12 cellular contexts compared by ENCODE assay signal in the genomic region with DNA sequence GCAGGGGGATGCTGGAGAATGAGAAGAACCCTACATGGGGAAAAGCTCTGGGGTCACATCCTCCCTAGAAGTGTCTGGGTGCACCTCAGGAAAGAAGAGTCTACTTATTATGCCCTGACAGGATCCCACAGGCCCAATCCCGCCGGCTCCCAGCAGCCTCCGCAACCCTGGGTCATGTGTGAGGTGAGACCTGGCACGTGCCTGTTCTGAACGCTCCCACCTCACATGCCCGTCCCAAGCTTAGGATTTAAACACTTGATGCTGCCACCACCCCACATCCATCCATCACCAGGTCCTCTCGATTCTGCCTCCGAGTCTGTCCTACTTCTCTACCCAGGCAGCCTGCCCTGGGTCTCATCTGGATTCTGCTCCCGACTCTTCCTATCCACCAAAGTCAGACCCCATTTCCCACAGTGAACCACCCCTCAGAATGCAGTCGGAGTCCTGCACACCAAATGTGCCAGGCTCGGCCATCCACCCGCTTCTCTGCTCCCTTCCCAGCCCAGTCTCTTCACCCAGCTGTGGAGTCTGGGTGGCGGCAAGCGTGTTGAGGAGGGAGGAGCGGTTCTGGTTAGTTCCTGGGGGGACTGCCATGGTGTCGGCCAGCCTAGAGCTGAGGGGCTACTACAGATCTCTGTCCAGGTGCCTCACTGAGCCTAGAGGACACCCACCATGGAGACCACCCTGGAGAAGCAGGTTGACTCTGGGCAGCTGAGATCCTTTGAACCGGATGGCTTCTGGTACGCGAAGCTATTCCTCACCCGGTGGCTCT. TPM values are rescaled to one million over a fixed set of nuclear protein-coding genes. Genes with fewer than 3 reads are reported as not detected.
DNase-seq lines count a peak whose midpoint lies in the region; ATAC-seq and TF ChIP-seq lines count a peak whose summit lies in the region.
"Had no signal": no experiment of that assay in that cellular context is flagged by ENCODE, and none has a peak within 500 bp of the region (broad histone marks: within the 10 kb centered on the region; RNA-seq: fewer than 3 reads in every experiment).

No MANE protein-coding gene starts in this region.

- peaks cover 11 to 71% (median 18%) of the 10 kb centered on the region in 3 donors for H3K36me3 ChIP-seq in esophagus squamous epithelium
- peaks cover 0 to 15% (median 6%) of the 10 kb centered on the region in 9 donors for H3K36me3 ChIP-seq in heart left ventricle

- 55 to 68% methylated on average over 11 to 15 of the region's 20 CpGs for WGBS in esophagus squamous epithelium, 2 donors
- 87 to 90% (median 87%) methylated on average over 16 to 20 of the region's 20 CpGs for WGBS in heart left ventricle, 4 donors

- intact Hi-C loops in activated CD8-positive, alpha-beta T cell treated with anti-CD3 and anti-CD28 coated beads for 36 hours (cut with micrococcal nuclease) = no loop called here
- intact Hi-C loops in esophagus squamous epithelium (cut with DNase I) = no loop called here
- intact Hi-C loops in heart left ventricle (cut with DNase I) = no loop called here

- CTCF ChIA-PET in activated CD8-positive, alpha-beta T cell treated with anti-CD3 and anti-CD28 coated beads for 36 hours (lab: Charles Lee) = interaction anchor here (2.9 to 5.2 kb wide), 2 partner anchors 12 to 139 kb away, joined by 17 to 29 read pairs; no protein-coding TSS in a partner anchor

- peaks cover 93% of the 10 kb centered on the region for H3K4me1 Mint-ChIP-seq in activated CD8-positive, alpha-beta T cell treated with anti-CD3 and anti-CD28 coated beads for 36 hours (ENCODE audit: low read depth)

- H3K36me3 Mint-ChIP-seq in activated CD8-positive, alpha-beta T cell treated with anti-CD3 and anti-CD28 coated beads for 36 hours (ENCODE audit: low read depth) = peaks cover 81% of the 10 kb centered on the region

- H3K27ac ChIP-seq in esophagus squamous epithelium = peak overlapping the region; percentile 88 to 96 (median 91)
- H3K27ac ChIP-seq in heart left ventricle = peak overlapping the region in 1 of 12 donors; percentile 65
- H3K27ac ChIP-seq: prostate gland had no signal

- H3K4me3 ChIP-seq in esophagus squamous epithelium (no peak overlapping the region), heart left ventricle (no peak overlapping the region)
- H3K4me3 ChIP-seq: prostate gland had no signal

- H3K27me3 Mint-ChIP-seq in activated CD8-positive, alpha-beta T cell treated with anti-CD3 and anti-CD28 coated beads for 36 hours = no peaks in the 10 kb centered on the region

- POLR2A ChIA-PET in activated CD8-positive, alpha-beta T cell treated with anti-CD3 and anti-CD28 coated beads for 36 hours (lab: Charles Lee) = interaction anchor here (0.9 to 5.0 kb wide), 7 partner anchors 9 to 22 kb away, joined by 3 to 39 read pairs (median 6); no protein-coding TSS in a partner anchor

- H3K4me1 ChIP-seq in esophagus squamous epithelium = peaks cover 83 to 100% (median 87%) of the 10 kb centered on the region in 3 donors
- peaks cover 0 to 87% (median 16%) of the 10 kb centered on the region in 12 donors for H3K4me1 ChIP-seq in heart left ventricle

- DNase-seq in HK-2 (ENCODE audit: unreplicated experiment) (peak; percentile 3), esophagus squamous epithelium (lab: John Stamatoyannopoulos, UW) (no peak), NCI-H2081 (lab: John Stamatoyannopoulos, UW) (no peak), heart left ventricle (no peak), NCI-H345 treated with DMSO at 0.1 percent for 48 hours (lab: John Stamatoyannopoulos, UW; ENCODE audit: unreplicated experiment) (no peak)
- no peak for DNase-seq in activated CD8-positive, alpha-beta T cell treated with anti-CD3 and anti-CD28 coated beads for 36 hours
- peak; percentile 21 for DNase-seq in stimulated activated CD8-positive, alpha-beta memory T cell treated with anti-CD3 and anti-CD28 coated beads, Interleukin-4, amount 100 ng/mL, for 48 hours
- DNase-seq: KBM-7 had no signal

- no peak for TF ChIP-seq CTCF in activated CD8-positive, alpha-beta T cell treated with anti-CD3 and anti-CD28 coated beads for 36 hours (IDR thresholded peaks at IDR 0.05)
- TF ChIP-seq CTCF in esophagus squamous epithelium (IDR thresholded peaks at IDR 0.05) (no peak), heart left ventricle (IDR thresholded peaks at IDR 0.05) (no peak)

- no peaks in the 10 kb centered on the region for H3K9me3 Mint-ChIP-seq in activated CD8-positive, alpha-beta T cell treated with anti-CD3 and anti-CD28 coated beads for 36 hours

- ATAC-seq in activated CD8-positive, alpha-beta T cell treated with anti-CD3 and anti-CD28 coated beads for 36 hours = no peak
- no peak for ATAC-seq in heart left ventricle
- ATAC-seq in HG03432 (IDR thresholded peaks at IDR 0.05; ENCODE audit: unreplicated experiment) = no peak
- ATAC-seq: activated CD4-positive, CD25-positive, alpha-beta regulatory T cell treated with anti-CD3 and anti-CD28 coated beads, Interleukin-2, amount 50 U/mL, for 24 hours had no signal

- no peak overlapping the region for H3K4me3 Mint-ChIP-seq in activated CD8-positive, alpha-beta T cell treated with anti-CD3 and anti-CD28 coated beads for 36 hours

- TF ChIP-seq POLR2A in esophagus squamous epithelium (IDR thresholded peaks at IDR 0.05) = no peak
- no peak for TF ChIP-seq POLR2A in heart left ventricle (IDR thresholded peaks at IDR 0.05)

- H3K9me3 ChIP-seq in esophagus squamous epithelium (no peaks in the 10 kb centered on the region), heart left ventricle (no peaks in the 10 kb centered on the region)
- H3K9me3 ChIP-seq: prostate gland had no signal

- H3K27ac Mint-ChIP-seq in activated CD8-positive, alpha-beta T cell treated with anti-CD3 and anti-CD28 coated beads for 36 hours = peak overlapping the region; percentile 91

- H3K27me3 ChIP-seq in esophagus squamous epithelium (no peaks in the 10 kb centered on the region), heart left ventricle (no peaks in the 10 kb centered on the region)
- H3K27me3 ChIP-seq: dorsolateral prefrontal cortex had no signal

RNA-seq across cellular contexts. Expression of a gene that starts 23.9 kb away (rescaled TPM):
- 100 to 1,000 TPM; 158 to 162 TPM for total RNA-seq in activated CD8-positive, alpha-beta T cell treated with anti-CD3 and anti-CD28 coated beads for 36 hours
- 100 to 1,000 TPM; 238 to 883 (median 448) TPM for total RNA-seq in esophagus squamous epithelium
- 10 to 100 TPM; 19.0 to 88.1 (median 29.9) TPM for total RNA-seq in heart left ventricle
- polyA plus RNA-seq in heart left ventricle = 100 to 1,000 TPM in 1 of 2 donors, 10 to 100 TPM in 1; 10.6 to 196 TPM

Comparison
In these comparisons a context has a peak if more than half of its experiments do, and no peak if none do; other contexts are left out.
1. DNase-seq: peak in HK-2 (single experiment) and stimulated activated CD8-positive, alpha-beta memory T cell treated with anti-CD3 and anti-CD28 coated beads, Interleukin-4, amount 100 ng/mL, for 48 hours (single experiment); none in activated CD8-positive, alpha-beta T cell treated with anti-CD3 and anti-CD28 coated beads for 36 hours (single experiment), esophagus squamous epithelium (single experiment), NCI-H2081 (0 of 2), heart left ventricle (0 of 5) and NCI-H345 treated with DMSO at 0.1 percent for 48 hours (single experiment).